1 cellular context compared by ENCODE assay signal in genomic region chr1:223678841-223679240, GRCh38.
A peak's percentile ranks its signal among the peaks of the same experiment; 100 is the strongest.
TF ChIP-seq lines count a peak whose summit lies in the region.

No MANE protein-coding gene starts in this region.

TF ChIP-seq in K562, 482 proteins besides CTCF, POLR2A, EP300 and RAD21 (continued from another document and continues in another):
- TF ChIP-seq VEZF1 (CRISPR knock-in tag; IDR thresholded peaks at IDR 0.05) (peak; percentile 45; the same call in 1 of the 2 replicates), CHD4 (IDR thresholded peaks at IDR 0.05; ENCODE audit: insufficient read depth, insufficient replicate concordance, low read depth, low read length, poor library complexity, severe bottlenecking) (no peak), FOXA1 (IDR thresholded peaks at IDR 0.05; ENCODE audit: borderline replicate concordance) (no peak), ZNF232 (CRISPR knock-in tag; IDR thresholded peaks at IDR 0.05) (no peak), TCFL5 (CRISPR knock-in tag; conservative IDR thresholded peaks at IDR 0.05) (no peak), NFXL1 (CRISPR knock-in tag; IDR thresholded peaks at IDR 0.05) (0 out of 2 replicates have a peak, but pooled peaks have one; percentile 41), NR4A1 (CRISPR knock-in tag; IDR thresholded peaks at IDR 0.05) (no peak), NR4A1 (tag; IDR thresholded peaks at IDR 0.05) (no peak), ZBTB33 (CRISPR knock-in tag; IDR thresholded peaks at IDR 0.05) (peak; percentile 35; the same call in 1 of the 2 replicates), PTBP1 (IDR thresholded peaks at IDR 0.05; ENCODE audit: low read depth, low read length) (no peak), POLR2G (IDR thresholded peaks at IDR 0.05; ENCODE audit: low read depth, low read length) (no peak), THAP7 (CRISPR knock-in tag; IDR thresholded peaks at IDR 0.05) (no peak), ZEB2 (IDR thresholded peaks at IDR 0.05) (peak; percentile 39; the same call in 1 of the 2 replicates), TAF15 (IDR thresholded peaks at IDR 0.05; ENCODE audit: low read depth, low read length) (no peak), ZNF830 (CRISPR knock-in tag; IDR thresholded peaks at IDR 0.05) (no peak), ZNF766 (CRISPR knock-in tag; conservative IDR thresholded peaks at IDR 0.05) (peak; percentile 78), ZNF354B (CRISPR knock-in tag; IDR thresholded peaks at IDR 0.05) (no peak), ATF7 (IDR thresholded peaks at IDR 0.05) (peak; percentile 94), XRCC4 (IDR thresholded peaks at IDR 0.05; ENCODE audit: extremely low read depth, insufficient read depth, insufficient read length) (no peak), MNT (conservative IDR thresholded peaks at IDR 0.05) (peak in 1 of 2 experiments; percentile 63; a peak in 2 of 4 replicates), BCL6 (CRISPR knock-in tag; IDR thresholded peaks at IDR 0.05) (0 out of 2 replicates have a peak, but pooled peaks have one; percentile 18), ZNF239 (CRISPR knock-in tag; IDR thresholded peaks at IDR 0.05) (no peak), HOMEZ (CRISPR knock-in tag; IDR thresholded peaks at IDR 0.05) (no peak), ZNF589 (CRISPR knock-in tag; IDR thresholded peaks at IDR 0.05; ENCODE audit: low read depth) (peak; percentile 61; the same call in 1 of the 2 replicates), ZC3H8 (IDR thresholded peaks at IDR 0.05) (no peak), TAL1 (IDR thresholded peaks at IDR 0.05) (peak; percentile 91), GMEB1 (CRISPR knock-in tag; IDR thresholded peaks at IDR 0.05) (no peak), MEF2D (tag; conservative IDR thresholded peaks at IDR 0.05; ENCODE audit: low read depth) (no peak), ATF1 (CRISPR knock-in tag; IDR thresholded peaks at IDR 0.05) (no peak), ATF1 (tag; IDR thresholded peaks at IDR 0.05) (peak; percentile 57), NR2C2 (CRISPR knock-in tag; IDR thresholded peaks at IDR 0.05) (no peak), NR2C2 (tag; IDR thresholded peaks at IDR 0.05) (no peak; the same call in 1 of the 2 replicates), FOXJ3 (CRISPR knock-in tag; IDR thresholded peaks at IDR 0.05) (no peak), HLTF (IDR thresholded peaks at IDR 0.05) (no peak), KDM1A (IDR thresholded peaks at IDR 0.05) (peak; percentile 99), NFRKB (IDR thresholded peaks at IDR 0.05; ENCODE audit: low read depth) (no peak), ADNP (tag; IDR thresholded peaks at IDR 0.05) (no peak), ZNF12 (CRISPR knock-in tag; IDR thresholded peaks at IDR 0.05) (no peak), HDAC2 (IDR thresholded peaks at IDR 0.05) (peak; percentile 99), POLR2AphosphoS2 (IDR thresholded peaks at IDR 0.05; ENCODE audit: low read length) (no peak), ZNF717 (CRISPR knock-in tag; IDR thresholded peaks at IDR 0.05) (no peak), HMBOX1 (IDR thresholded peaks at IDR 0.05) (peak; percentile 45; the same call in 1 of the 2 replicates), HMGN3 (IDR thresholded peaks at IDR 0.05; ENCODE audit: borderline replicate concordance, extremely low read depth, insufficient read length, low read depth, low read length) (no peak), SAFB2 (IDR thresholded peaks at IDR 0.05; ENCODE audit: borderline replicate concordance, low read depth, low read length, severe bottlenecking) (no peak)
- TF ChIP-seq, protein P1, sequence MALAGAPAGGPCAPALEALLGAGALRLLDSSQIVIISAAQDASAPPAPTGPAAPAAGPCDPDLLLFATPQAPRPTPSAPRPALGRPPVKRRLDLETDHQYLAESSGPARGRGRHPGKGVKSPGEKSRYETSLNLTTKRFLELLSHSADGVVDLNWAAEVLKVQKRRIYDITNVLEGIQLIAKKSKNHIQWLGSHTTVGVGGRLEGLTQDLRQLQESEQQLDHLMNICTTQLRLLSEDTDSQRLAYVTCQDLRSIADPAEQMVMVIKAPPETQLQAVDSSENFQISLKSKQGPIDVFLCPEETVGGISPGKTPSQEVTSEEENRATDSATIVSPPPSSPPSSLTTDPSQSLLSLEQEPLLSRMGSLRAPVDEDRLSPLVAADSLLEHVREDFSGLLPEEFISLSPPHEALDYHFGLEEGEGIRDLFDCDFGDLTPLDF (CRISPR knock-in tag; IDR thresholded peaks at IDR 0.05): no peak; the same call in 1 of the 2 replicates
- TF ChIP-seq, protein P2, sequence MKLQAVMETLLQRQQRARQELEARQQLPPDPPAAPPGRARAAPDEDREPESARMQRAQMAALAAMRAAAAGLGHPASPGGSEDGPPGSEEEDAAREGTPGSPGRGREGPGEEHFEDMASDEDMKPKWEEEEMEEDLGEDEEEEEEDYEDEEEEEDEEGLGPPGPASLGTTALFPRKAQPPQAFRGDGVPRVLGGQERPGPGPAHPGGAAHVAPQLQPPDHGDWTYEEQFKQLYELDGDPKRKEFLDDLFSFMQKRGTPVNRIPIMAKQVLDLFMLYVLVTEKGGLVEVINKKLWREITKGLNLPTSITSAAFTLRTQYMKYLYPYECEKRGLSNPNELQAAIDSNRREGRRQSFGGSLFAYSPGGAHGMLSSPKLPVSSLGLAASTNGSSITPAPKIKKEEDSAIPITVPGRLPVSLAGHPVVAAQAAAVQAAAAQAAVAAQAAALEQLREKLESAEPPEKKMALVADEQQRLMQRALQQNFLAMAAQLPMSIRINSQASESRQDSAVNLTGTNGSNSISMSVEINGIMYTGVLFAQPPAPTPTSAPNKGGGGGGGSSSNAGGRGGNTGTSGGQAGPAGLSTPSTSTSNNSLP (IDR thresholded peaks at IDR 0.05; ENCODE audit: borderline replicate concordance, low read depth, low read length): peak; percentile 30; the same call in 1 of the 2 replicates
- TF ChIP-seq, protein P3, sequence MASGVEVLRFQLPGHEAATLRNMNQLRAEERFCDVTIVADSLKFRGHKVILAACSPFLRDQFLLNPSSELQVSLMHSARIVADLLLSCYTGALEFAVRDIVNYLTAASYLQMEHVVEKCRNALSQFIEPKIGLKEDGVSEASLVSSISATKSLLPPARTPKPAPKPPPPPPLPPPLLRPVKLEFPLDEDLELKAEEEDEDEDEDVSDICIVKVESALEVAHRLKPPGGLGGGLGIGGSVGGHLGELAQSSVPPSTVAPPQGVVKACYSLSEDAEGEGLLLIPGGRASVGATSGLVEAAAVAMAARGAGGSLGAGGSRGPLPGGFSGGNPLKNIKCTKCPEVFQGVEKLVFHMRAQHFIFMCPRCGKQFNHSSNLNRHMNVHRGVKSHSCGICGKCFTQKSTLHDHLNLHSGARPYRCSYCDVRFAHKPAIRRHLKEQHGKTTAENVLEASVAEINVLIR (CRISPR knock-in tag; IDR thresholded peaks at IDR 0.05): no peak
